Comparison of ENCODE assay signal across 9 cellular contexts in genomic region chr11:8809185-8809584, GRCh38.
DNase-seq lines count a peak whose midpoint lies in the region; ATAC-seq and TF ChIP-seq lines count a peak whose summit lies in the region.
"Had no signal": no experiment of that assay in that cellular context is flagged by ENCODE, and none has a peak within 500 bp of the region (broad histone marks: within the 10 kb centered on the region; RNA-seq: fewer than 3 reads in every experiment).

No MANE protein-coding gene starts in this region.

- peaks cover 18% of the 10 kb centered on the region for H3K79me2 ChIP-seq in parathyroid adenoma

- no peak for TF ChIP-seq CTCF in AG10803 (conservative IDR thresholded peaks at IDR 0.05; ENCODE audit: low read length)
- no peak for TF ChIP-seq CTCF in WTC11 (IDR thresholded peaks at IDR 0.05)
- no peak for TF ChIP-seq CTCF in fibroblast of pulmonary artery (IDR thresholded peaks at IDR 0.05; ENCODE audit: low read length, missing control alignments)
- no peak for TF ChIP-seq CTCF in parathyroid adenoma (IDR thresholded peaks at IDR 0.05)

- H3K36me3 Mint-ChIP-seq in WTC11 = no peaks in the 10 kb centered on the region
- H3K36me3 Mint-ChIP-seq: activated naive CD4-positive, alpha-beta T cell treated with anti-CD3 and anti-CD28 coated beads, Interleukin-2, amount 50 U/mL, for 24 hours had no signal

- H2AFZ ChIP-seq in parathyroid adenoma = no peak overlapping the region

- CTCF ChIA-PET in WTC11 (lab: Charles Lee) = interaction anchor here (0.7 to 3.9 kb wide), 8 partner anchors 9 to 590 kb away, joined by 3 to 21 read pairs (median 5); no protein-coding TSS in a partner anchor

- H3K4me2 ChIP-seq in parathyroid adenoma (ENCODE audit: low read length) = peak overlapping the region; percentile 89

- no peaks in the 10 kb centered on the region for H3K9me3 Mint-ChIP-seq in WTC11
- H3K9me3 Mint-ChIP-seq: activated naive CD4-positive, alpha-beta T cell treated with anti-CD3 and anti-CD28 coated beads, Interleukin-2, amount 50 U/mL, for 24 hours had no signal

- no peaks in the 10 kb centered on the region for H3K27me3 ChIP-seq in parathyroid adenoma (ENCODE audit: control insufficient read depth, insufficient read depth, low read length)

- no peaks in the 10 kb centered on the region for H3K36me3 ChIP-seq in parathyroid adenoma (ENCODE audit: control insufficient read depth, insufficient read depth, low read length)

- H3K4me3 Mint-ChIP-seq in WTC11 = peak overlapping the region; percentile 91; the same call in 1 of the 2 replicates
- H3K4me3 Mint-ChIP-seq: activated naive CD4-positive, alpha-beta T cell treated with anti-CD3 and anti-CD28 coated beads, Interleukin-2, amount 50 U/mL, for 24 hours had no signal

- POLR2A ChIA-PET in WTC11 (lab: Charles Lee) = interaction anchor here (0.6 to 2.6 kb wide), 5 partner anchors 89 to 325 kb away, joined by 3 to 16 read pairs (median 5); partner anchors contain the start of gene C11orf16

- no peaks in the 10 kb centered on the region for H3K27me3 Mint-ChIP-seq in WTC11 (ENCODE audit: low read depth)

- peak overlapping the region; percentile 89 for H3K4me3 ChIP-seq in AG10803 (ENCODE audit: low read length)
- H3K4me3 ChIP-seq in fibroblast of pulmonary artery (replicated peaks; ENCODE audit: low read depth, low read length) = peak overlapping the region; percentile 73
- H3K4me3 ChIP-seq in parathyroid adenoma (ENCODE audit: low read depth, low read length) = peak overlapping the region; percentile 66

- no peak overlapping the region for H3K9ac ChIP-seq in parathyroid adenoma

- H3K4me1 Mint-ChIP-seq in WTC11 = peaks cover 31% of the 10 kb centered on the region

- H3K4me1 ChIP-seq in parathyroid adenoma = peaks cover 11% of the 10 kb centered on the region

- H3K27ac Mint-ChIP-seq in WTC11 = no peak overlapping the region
- H3K27ac Mint-ChIP-seq: activated naive CD4-positive, alpha-beta T cell treated with anti-CD3 and anti-CD28 coated beads, Interleukin-2, amount 50 U/mL, for 24 hours had no signal

- ATAC-seq in WTC11 (no peak), GM18498 (IDR thresholded peaks at IDR 0.05; ENCODE audit: unreplicated experiment) (no peak), HG03442 (IDR thresholded peaks at IDR 0.05; ENCODE audit: unreplicated experiment) (no peak), GM18907 (IDR thresholded peaks at IDR 0.05; ENCODE audit: unreplicated experiment) (no peak)

- DNase-seq in AG10803 (ENCODE audit: low read depth) (peak; percentile 35), WTC11 (ENCODE audit: low spot score) (no peak), fibroblast of pulmonary artery (ENCODE audit: low read depth) (no peak), 8988T (no peak)

- H3K27ac ChIP-seq in parathyroid adenoma = no peak overlapping the region

- no peaks in the 10 kb centered on the region for H3K9me3 ChIP-seq in parathyroid adenoma (ENCODE audit: control insufficient read depth, low read length)

TF ChIP-seq in WTC11, 78 proteins besides CTCF, POLR2A, EP300 and RAD21 (continues in another document):
- TF ChIP-seq CREB1 (CRISPR knock-in tag; IDR thresholded peaks at IDR 0.05) (no peak), SOX15 (CRISPR knock-in tag; IDR thresholded peaks at IDR 0.05) (no peak), MLX (CRISPR knock-in tag; IDR thresholded peaks at IDR 0.05) (no peak), RELA (CRISPR knock-in tag; IDR thresholded peaks at IDR 0.05; ENCODE audit: borderline replicate concordance) (no peak), ZSCAN18 (CRISPR knock-in tag; IDR thresholded peaks at IDR 0.05) (no peak), ERG (CRISPR knock-in tag; IDR thresholded peaks at IDR 0.05) (no peak), FOXJ3 (CRISPR knock-in tag; IDR thresholded peaks at IDR 0.05; ENCODE audit: borderline replicate concordance) (no peak)
- TF ChIP-seq, protein P1, sequence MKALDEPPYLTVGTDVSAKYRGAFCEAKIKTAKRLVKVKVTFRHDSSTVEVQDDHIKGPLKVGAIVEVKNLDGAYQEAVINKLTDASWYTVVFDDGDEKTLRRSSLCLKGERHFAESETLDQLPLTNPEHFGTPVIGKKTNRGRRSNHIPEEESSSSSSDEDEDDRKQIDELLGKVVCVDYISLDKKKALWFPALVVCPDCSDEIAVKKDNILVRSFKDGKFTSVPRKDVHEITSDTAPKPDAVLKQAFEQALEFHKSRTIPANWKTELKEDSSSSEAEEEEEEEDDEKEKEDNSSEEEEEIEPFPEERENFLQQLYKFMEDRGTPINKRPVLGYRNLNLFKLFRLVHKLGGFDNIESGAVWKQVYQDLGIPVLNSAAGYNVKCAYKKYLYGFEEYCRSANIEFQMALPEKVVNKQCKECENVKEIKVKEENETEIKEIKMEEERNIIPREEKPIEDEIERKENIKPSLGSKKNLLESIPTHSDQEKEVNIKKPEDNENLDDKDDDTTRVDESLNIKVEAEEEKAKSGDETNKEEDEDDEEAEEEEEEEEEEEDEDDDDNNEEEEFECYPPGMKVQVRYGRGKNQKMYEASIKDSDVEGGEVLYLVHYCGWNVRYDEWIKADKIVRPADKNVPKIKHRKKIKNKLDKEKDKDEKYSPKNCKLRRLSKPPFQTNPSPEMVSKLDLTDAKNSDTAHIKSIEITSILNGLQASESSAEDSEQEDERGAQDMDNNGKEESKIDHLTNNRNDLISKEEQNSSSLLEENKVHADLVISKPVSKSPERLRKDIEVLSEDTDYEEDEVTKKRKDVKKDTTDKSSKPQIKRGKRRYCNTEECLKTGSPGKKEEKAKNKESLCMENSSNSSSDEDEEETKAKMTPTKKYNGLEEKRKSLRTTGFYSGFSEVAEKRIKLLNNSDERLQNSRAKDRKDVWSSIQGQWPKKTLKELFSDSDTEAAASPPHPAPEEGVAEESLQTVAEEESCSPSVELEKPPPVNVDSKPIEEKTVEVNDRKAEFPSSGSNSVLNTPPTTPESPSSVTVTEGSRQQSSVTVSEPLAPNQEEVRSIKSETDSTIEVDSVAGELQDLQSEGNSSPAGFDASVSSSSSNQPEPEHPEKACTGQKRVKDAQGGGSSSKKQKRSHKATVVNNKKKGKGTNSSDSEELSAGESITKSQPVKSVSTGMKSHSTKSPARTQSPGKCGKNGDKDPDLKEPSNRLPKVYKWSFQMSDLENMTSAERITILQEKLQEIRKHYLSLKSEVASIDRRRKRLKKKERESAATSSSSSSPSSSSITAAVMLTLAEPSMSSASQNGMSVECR (CRISPR knock-in tag; IDR thresholded peaks at IDR 0.05; ENCODE audit: borderline replicate concordance) = no peak
- TF ChIP-seq, protein P2, sequence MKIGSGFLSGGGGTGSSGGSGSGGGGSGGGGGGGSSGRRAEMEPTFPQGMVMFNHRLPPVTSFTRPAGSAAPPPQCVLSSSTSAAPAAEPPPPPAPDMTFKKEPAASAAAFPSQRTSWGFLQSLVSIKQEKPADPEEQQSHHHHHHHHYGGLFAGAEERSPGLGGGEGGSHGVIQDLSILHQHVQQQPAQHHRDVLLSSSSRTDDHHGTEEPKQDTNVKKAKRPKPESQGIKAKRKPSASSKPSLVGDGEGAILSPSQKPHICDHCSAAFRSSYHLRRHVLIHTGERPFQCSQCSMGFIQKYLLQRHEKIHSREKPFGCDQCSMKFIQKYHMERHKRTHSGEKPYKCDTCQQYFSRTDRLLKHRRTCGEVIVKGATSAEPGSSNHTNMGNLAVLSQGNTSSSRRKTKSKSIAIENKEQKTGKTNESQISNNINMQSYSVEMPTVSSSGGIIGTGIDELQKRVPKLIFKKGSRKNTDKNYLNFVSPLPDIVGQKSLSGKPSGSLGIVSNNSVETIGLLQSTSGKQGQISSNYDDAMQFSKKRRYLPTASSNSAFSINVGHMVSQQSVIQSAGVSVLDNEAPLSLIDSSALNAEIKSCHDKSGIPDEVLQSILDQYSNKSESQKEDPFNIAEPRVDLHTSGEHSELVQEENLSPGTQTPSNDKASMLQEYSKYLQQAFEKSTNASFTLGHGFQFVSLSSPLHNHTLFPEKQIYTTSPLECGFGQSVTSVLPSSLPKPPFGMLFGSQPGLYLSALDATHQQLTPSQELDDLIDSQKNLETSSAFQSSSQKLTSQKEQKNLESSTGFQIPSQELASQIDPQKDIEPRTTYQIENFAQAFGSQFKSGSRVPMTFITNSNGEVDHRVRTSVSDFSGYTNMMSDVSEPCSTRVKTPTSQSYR (CRISPR knock-in tag; IDR thresholded peaks at IDR 0.05) = no peak
